ENCODE assay signal across 31 cellular contexts in the genomic region with DNA sequence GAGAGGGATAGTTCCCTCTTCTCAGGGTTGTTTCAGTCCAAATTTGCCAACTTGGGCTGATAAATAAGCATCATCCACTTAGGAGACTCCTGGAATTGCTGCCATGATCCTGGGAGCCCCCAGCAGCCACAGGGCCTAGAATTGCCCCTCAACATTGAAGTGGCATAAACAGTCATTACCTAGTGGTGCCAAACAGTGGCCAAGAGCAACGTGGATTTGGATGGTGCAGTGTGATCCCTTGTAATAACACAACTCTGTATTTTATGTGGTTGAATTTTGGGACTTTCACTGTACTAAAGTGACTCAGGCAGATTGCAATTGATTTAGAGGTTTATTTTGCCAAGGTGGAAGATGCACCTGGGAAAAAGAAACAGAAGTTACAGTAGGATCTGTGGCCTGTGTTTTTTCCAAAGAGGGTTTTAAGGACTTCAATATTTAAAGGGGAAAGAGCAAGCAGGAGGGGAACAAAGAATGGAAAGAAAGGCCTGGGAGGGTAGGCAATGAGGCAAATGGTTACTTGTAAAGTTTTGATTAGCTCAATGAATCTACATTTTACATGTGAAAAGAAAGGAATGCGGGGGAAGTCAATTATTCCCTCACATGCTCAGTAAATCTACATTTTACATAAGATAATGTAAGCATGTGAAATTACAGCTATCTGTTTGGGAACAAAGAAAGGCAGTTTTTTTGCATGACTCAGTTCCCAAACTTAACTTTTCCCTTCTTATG.
"Had no signal": no experiment of that assay in that cellular context is flagged by ENCODE, and none has a peak within 500 bp of the region (broad histone marks: within the 10 kb centered on the region; RNA-seq: fewer than 3 reads in every experiment).

No MANE protein-coding gene starts in this region.

- H3K4me3 Mint-ChIP-seq: activated CD8-positive, alpha-beta memory T cell treated with anti-CD3 and anti-CD28 coated beads, Interleukin-2, amount 10 ng/mL, durations not matched to agents 7 days and 5 days; activated naive CD8-positive, alpha-beta T cell treated with anti-CD3 and anti-CD28 coated beads, Interleukin-2, amount 50 U/mL, for 24 hours; activated T-cell treated with anti-CD3 and anti-CD28 coated beads, Interleukin-2, amount 50 U/mL, for 4 hours; T-helper 2 cell treated with Interferon-gamma antibody and Interleukin-4, amounts not matched to agents 5 μg/mL and 100 μg/mL, for 36 hours had no signal

- H3K27me3 ChIP-seq: ascending aorta, body of pancreas, MG63, Peyer's patch, SJSA1 had no signal

- ATAC-seq: activated CD8-positive, alpha-beta memory T cell treated with anti-CD3 and anti-CD28 coated beads, Interleukin-2, amount 10 ng/mL, durations not matched to agents 7 days and 5 days; activated naive CD4-positive, alpha-beta T cell treated with anti-CD3 and anti-CD28 coated beads, Interleukin-2, amount 50 U/mL, for 72 hours; activated naive CD8-positive, alpha-beta T cell treated with anti-CD3 and anti-CD28 coated beads, Interleukin-2, amount 50 U/mL, for 24 hours; activated T-cell treated with anti-CD3 and anti-CD28 coated beads, Interleukin-2, amount 50 U/mL, for 4 hours; body of pancreas; SK-N-SH treated with all-trans-retinoic acid at 6 μM for 48 hours had no signal

- H3K27me3 Mint-ChIP-seq: activated CD8-positive, alpha-beta memory T cell treated with anti-CD3 and anti-CD28 coated beads, Interleukin-2, amount 10 ng/mL, durations not matched to agents 7 days and 5 days; activated naive CD8-positive, alpha-beta T cell treated with anti-CD3 and anti-CD28 coated beads, Interleukin-2, amount 50 U/mL, for 24 hours had no signal

- H3K9me3 Mint-ChIP-seq: activated naive CD8-positive, alpha-beta T cell treated with anti-CD3 and anti-CD28 coated beads, Interleukin-2, amount 50 U/mL, for 24 hours; activated T-cell treated with anti-CD3 and anti-CD28 coated beads, Interleukin-2, amount 50 U/mL, for 4 hours; T-helper 2 cell treated with Interferon-gamma antibody and Interleukin-4, amounts not matched to agents 5 μg/mL and 100 μg/mL, for 36 hours had no signal

- H3K9me3 ChIP-seq: ascending aorta, body of pancreas, MG63, Peyer's patch, SJSA1 had no signal

- H3K27ac ChIP-seq: ascending aorta, body of pancreas, Peyer's patch, RWPE1, SJSA1 had no signal

- H3K4me3 ChIP-seq: ascending aorta, body of pancreas, MG63, Peyer's patch, SJSA1 had no signal

- H3K4me1 ChIP-seq: ascending aorta, body of pancreas, Peyer's patch, SJSA1 had no signal

- DNase-seq: activated CD4-positive, alpha-beta T cell treated with anti-CD3 and anti-CD28 coated beads for 48 hours; activated CD4-positive, alpha-beta T cell treated with anti-CD3 and anti-CD28 coated beads, Interleukin-2, amount 50 U/mL, for 48 hours; activated CD4-positive, CD25-positive, alpha-beta regulatory T cell treated with anti-CD3 and anti-CD28 coated beads, Interleukin-2, amount 50 U/mL, for 72 hours; activated CD8-positive, alpha-beta memory T cell treated with anti-CD3 and anti-CD28 coated beads, Interleukin-2, amount 10 ng/mL, durations not matched to agents 7 days and 5 days; activated effector memory CD4-positive, alpha-beta T cell treated with anti-CD3 and anti-CD28 coated beads, Interleukin-2, amount 50 U/mL, for 16 hours; activated naive CD4-positive, alpha-beta T cell treated with Interleukin-2 at 50 U/mL for 16 hours; activated naive CD8-positive, alpha-beta T cell treated with anti-CD3 and anti-CD28 coated beads, Interleukin-2, amount 50 U/mL, for 24 hours; activated T-cell treated with anti-CD3 and anti-CD28 coated beads, Interleukin-2, amount 50 U/mL, for 4 hours; amniotic stem cell; body of pancreas; central memory CD4-positive, alpha-beta T cell; MG63; MV-4-11; NCI-H1092 treated with DMSO at 0.1 percent for 48 hours; NCI-H1417 treated with DMSO at 0.1 percent for 48 hours; NCI-H1694; NCI-H2029; NCI-H2107; NCI-H345; NCI-H510A; NCI-H526 treated with DMSO at 0.1 percent for 48 hours; NK-92 treated with Interleukin-12 subunit alpha and Interleukin-12 subunit beta, amount 100 ng/mL, for 24 hours; Peyer's patch; Right ventricle myocardium superior; SW 1271 had no signal

- H3K36me3 Mint-ChIP-seq: activated CD8-positive, alpha-beta memory T cell treated with anti-CD3 and anti-CD28 coated beads, Interleukin-2, amount 10 ng/mL, durations not matched to agents 7 days and 5 days; activated naive CD4-positive, alpha-beta T cell treated with anti-CD3 and anti-CD28 coated beads, Interleukin-2, amount 50 U/mL, for 72 hours had no signal

- H3K27ac Mint-ChIP-seq: activated CD8-positive, alpha-beta memory T cell treated with anti-CD3 and anti-CD28 coated beads, Interleukin-2, amount 10 ng/mL, durations not matched to agents 7 days and 5 days; activated naive CD4-positive, alpha-beta T cell treated with anti-CD3 and anti-CD28 coated beads, Interleukin-2, amount 50 U/mL, for 72 hours; activated naive CD8-positive, alpha-beta T cell treated with anti-CD3 and anti-CD28 coated beads, Interleukin-2, amount 50 U/mL, for 24 hours; T-helper 2 cell treated with Interferon-gamma antibody and Interleukin-4, amounts not matched to agents 5 μg/mL and 100 μg/mL, for 36 hours had no signal

- H3K36me3 ChIP-seq: ascending aorta, MG63, Peyer's patch, SJSA1 had no signal
